ENCODE assay signal across 20 cellular contexts in the genomic region with DNA sequence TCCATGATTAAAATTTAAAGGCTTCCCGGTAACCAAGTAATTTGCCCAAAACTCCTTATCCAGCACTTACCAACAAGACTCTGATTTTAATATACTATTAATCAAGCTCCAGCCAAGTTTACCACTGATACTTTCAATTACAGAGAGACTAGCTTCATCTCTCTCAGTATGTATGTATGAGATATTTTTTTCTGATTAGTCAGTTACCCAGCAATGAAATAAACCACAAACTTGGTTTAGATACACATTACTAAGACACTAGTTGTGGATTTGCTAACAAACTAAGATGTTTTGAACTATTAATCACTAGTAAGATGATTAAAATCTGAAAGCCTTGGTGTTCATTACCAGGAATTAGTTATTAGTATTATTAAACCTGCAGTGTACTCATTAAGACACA.
A peak's percentile ranks its signal among the peaks of the same experiment; 100 is the strongest.
DNase-seq lines count a peak whose midpoint lies in the region; ATAC-seq, FAIRE-seq and TF ChIP-seq lines count a peak whose summit lies in the region.
"Had no signal": no experiment of that assay in that cellular context is flagged by ENCODE, and none has a peak within 500 bp of the region (broad histone marks: within the 10 kb centered on the region; RNA-seq: fewer than 3 reads in every experiment).

No MANE protein-coding gene starts in this region.

- no peaks in the 10 kb centered on the region for H3K9me3 ChIP-seq in IMR-90 (ENCODE audit: control insufficient read depth, insufficient read depth, low read length)
- H3K9me3 ChIP-seq: BE2C, ovary, upper lobe of right lung had no signal

- no peaks in the 10 kb centered on the region for H4K20me1 ChIP-seq in IMR-90 (ENCODE audit: insufficient read depth, low read length)

- no peak overlapping the region for H3K9ac ChIP-seq in IMR-90 (ENCODE audit: low read depth, low read length)

- FAIRE-seq in D721Med (lab: Jason Lieb, UNC) = peak; percentile 48

- no peak overlapping the region for H2AFZ ChIP-seq in IMR-90 (replicated peaks; ENCODE audit: low read length, poor library complexity)

- H4K91ac ChIP-seq in IMR-90 (ENCODE audit: insufficient read depth, low read depth, low read length) = peak overlapping the region; percentile 41; the same call in 1 of the 2 replicates

- H2BK120ac ChIP-seq in IMR-90 (ENCODE audit: low read depth, low read length) = peak overlapping the region; percentile 17

- no TSS peak for BruUV-seq in IMR-90 (replicated peaks; lab: Mats Ljungman, UMichigan)

- POLR2A ChIA-PET in IMR-90 (lab: Charles Lee; ENCODE audit: unreplicated experiment) (no interaction called here), HEK293T (lab: Yijun Ruan, JAX) (no interaction called here)

- in situ Hi-C loops in IMR-90 (cut with MboI; ENCODE audit: low sequenced_read_pairs) = no loop called here

- H3K4ac ChIP-seq in IMR-90 (ENCODE audit: low read depth, low read length) = no peak overlapping the region

- no peak overlapping the region for H2BK5ac ChIP-seq in IMR-90 (ENCODE audit: low read depth, low read length, poor library complexity, severe bottlenecking)

- H3K4me3 ChIP-seq in IMR-90 (ENCODE audit: insufficient read depth, low read depth, low read length) = no peak overlapping the region
- H3K4me3 ChIP-seq: ovary, skin epidermis, upper lobe of right lung had no signal

- H3K4me2 ChIP-seq in IMR-90 (ENCODE audit: low read depth, low read length) = peak overlapping the region; percentile 86

- H3K23ac ChIP-seq in IMR-90 (ENCODE audit: low read depth, low read length) = 0 out of 2 replicates have a peak overlapping the region, but pooled peaks have one; percentile 34

- H3K4me1 Mint-ChIP-seq in brain = peaks cover 17% of the 10 kb centered on the region
- H3K4me1 Mint-ChIP-seq: activated naive CD4-positive, alpha-beta T cell treated with anti-CD3 and anti-CD28 coated beads, Interleukin-2, amount 50 U/mL, for 24 hours; stimulated activated naive B cell treated with anti-CD40 and anti-IgM and Interleukin-4, amounts not matched to agents 10 μg/mL and 1 μg/mL and 100 μg/mL, for 72 hours; T-helper 17 cell had no signal

- 0 out of 2 replicates have a peak overlapping the region, but pooled peaks have one; percentile 42 for H4K5ac ChIP-seq in IMR-90 (ENCODE audit: low read depth, low read length)

- DNase-seq in D721Med (ENCODE audit: insufficient read length, low spot score) = no peak
- peak; percentile 68 for DNase-seq in IMR-90
- DNase-seq in kidney glomerular epithelial cell (lab: John Stamatoyannopoulos, UW) = peak; percentile 5
- no peak for DNase-seq in HEK293T (ENCODE audit: extremely low spot score)
- no peak for DNase-seq in stimulated activated naive CD8-positive, alpha-beta T cell treated with anti-CD3 and anti-CD28 coated beads, Interleukin-15, Interleukin-2, amounts not matched to agents 100 U/mL and 50 U/mL, for 24 hours
- no peak for DNase-seq in NCI-H1092 (lab: John Stamatoyannopoulos, UW)
- DNase-seq: activated CD4-positive, alpha-beta T cell treated with anti-CD3 and anti-CD28 coated beads for 48 hours; BE2C; cerebellar nuclear complex; DMS53; Kasumi-1; NCI-H510A; ovary; stimulated activated naive B cell treated with anti-CD40 and anti-IgM and Interleukin-4, amounts not matched to agents 10 μg/mL and 1 μg/mL and 100 μg/mL, for 72 hours; T-helper 17 cell; upper lobe of right lung had no signal

- H2BK15ac ChIP-seq in IMR-90 (ENCODE audit: low read depth, low read length) = no peak overlapping the region

- CTCF ChIA-PET in IMR-90 (lab: Yijun Ruan, JAX) = no interaction called here
- CTCF ChIA-PET in HEK293T (lab: Yijun Ruan, JAX) = no interaction called here

- TF ChIP-seq RAD21 in IMR-90 (IDR thresholded peaks at IDR 0.05; ENCODE audit: low read length) = no peak

- H3K36me3 ChIP-seq in IMR-90 (ENCODE audit: control insufficient read depth, insufficient read depth, low read length) = no peaks in the 10 kb centered on the region
- H3K36me3 ChIP-seq: BE2C, ovary, upper lobe of right lung had no signal

- dilution Hi-C loops in IMR-90 (cut with HindIII; ENCODE audit: low sequenced_read_pairs, unreplicated experiment) = no loop called here

- H2AK9ac ChIP-seq in IMR-90 (replicated peaks; ENCODE audit: low read depth, low read length, poor library complexity) = no peak overlapping the region

- peak overlapping the region; percentile 27; the same call in 1 of the 2 replicates for H2BK20ac ChIP-seq in IMR-90 (ENCODE audit: low read depth, low read length)

- no peaks in the 10 kb centered on the region for H3K9me3 Mint-ChIP-seq in brain
- H3K9me3 Mint-ChIP-seq: activated naive CD4-positive, alpha-beta T cell treated with anti-CD3 and anti-CD28 coated beads, Interleukin-2, amount 50 U/mL, for 24 hours; stimulated activated naive B cell treated with anti-CD40 and anti-IgM and Interleukin-4, amounts not matched to agents 10 μg/mL and 1 μg/mL and 100 μg/mL, for 72 hours had no signal

- ATAC-seq in IMR-90 (ENCODE audit: low read depth) (peak; percentile 97), HG02571 (IDR thresholded peaks at IDR 0.05; ENCODE audit: unreplicated experiment) (no peak)
- ATAC-seq in stimulated activated naive CD8-positive, alpha-beta T cell treated with anti-CD3 and anti-CD28 coated beads, Interleukin-15, Interleukin-2, amounts not matched to agents 100 U/mL and 50 U/mL, for 24 hours = no peak
- ATAC-seq: stimulated activated naive B cell treated with anti-CD40 and anti-IgM and Interleukin-4, amounts not matched to agents 10 μg/mL and 1 μg/mL and 100 μg/mL, for 72 hours; T-helper 17 cell; upper lobe of right lung had no signal

- no peaks in the 10 kb centered on the region for H3K27me3 ChIP-seq in IMR-90 (ENCODE audit: control insufficient read depth, insufficient read depth, low read length)
- H3K27me3 ChIP-seq: BE2C, ovary, upper lobe of right lung had no signal

- no peak overlapping the region; the same call in 1 of the 2 replicates for H3K18ac ChIP-seq in IMR-90 (ENCODE audit: low read depth, low read length)

- peak overlapping the region in 4 of 5 experiments; percentile 4 to 69 (median 36) for H3K27ac Mint-ChIP-seq in brain
- H3K27ac Mint-ChIP-seq: activated naive CD4-positive, alpha-beta T cell treated with anti-CD3 and anti-CD28 coated beads, Interleukin-2, amount 50 U/mL, for 24 hours; stimulated activated naive B cell treated with anti-CD40 and anti-IgM and Interleukin-4, amounts not matched to agents 10 μg/mL and 1 μg/mL and 100 μg/mL, for 72 hours; T-helper 17 cell had no signal

- no peak for TF ChIP-seq POLR2A in IMR-90 (IDR thresholded peaks at IDR 0.05; ENCODE audit: low read depth, low read length)

- no peak overlapping the region for H3K56ac ChIP-seq in IMR-90 (ENCODE audit: extremely low read depth, insufficient read depth, low read length)

- H3K27ac ChIP-seq in IMR-90 (ENCODE audit: insufficient read depth, low read length) = no peak overlapping the region
- H3K27ac ChIP-seq: ovary, skin epidermis, upper lobe of right lung had no signal

- intact Hi-C loops in IMR-90 (cut with micrococcal nuclease) = no loop called here

- peak overlapping the region; percentile 48 for H3K14ac ChIP-seq in IMR-90 (replicated peaks; ENCODE audit: low read depth, low read length)

- H3K36me3 Mint-ChIP-seq in brain = no peaks in the 10 kb centered on the region
- H3K36me3 Mint-ChIP-seq: activated naive CD4-positive, alpha-beta T cell treated with anti-CD3 and anti-CD28 coated beads, Interleukin-2, amount 50 U/mL, for 24 hours; stimulated activated naive B cell treated with anti-CD40 and anti-IgM and Interleukin-4, amounts not matched to agents 10 μg/mL and 1 μg/mL and 100 μg/mL, for 72 hours had no signal

- TF ChIP-seq CTCF in D721Med (IDR thresholded peaks at IDR 0.05; ENCODE audit: insufficient read depth, missing control alignments) (no peak), IMR-90 (conservative IDR thresholded peaks at IDR 0.05; ENCODE audit: low read depth, low read length) (no peak), brain (conservative IDR thresholded peaks at IDR 0.05) (no peak)

- H3K4me3 Mint-ChIP-seq in brain = peak overlapping the region; percentile 1 to 75 (median 52)
- H3K4me3 Mint-ChIP-seq: activated naive CD4-positive, alpha-beta T cell treated with anti-CD3 and anti-CD28 coated beads, Interleukin-2, amount 50 U/mL, for 24 hours; stimulated activated naive B cell treated with anti-CD40 and anti-IgM and Interleukin-4, amounts not matched to agents 10 μg/mL and 1 μg/mL and 100 μg/mL, for 72 hours; T-helper 17 cell had no signal

- H4K8ac ChIP-seq in IMR-90 (ENCODE audit: low read depth in 2 of 2, low read length in 2 of 2) = peak overlapping the region; percentile 24 to 61; a peak in 1 of 4 replicates

- H3K9me1 ChIP-seq in IMR-90 (ENCODE audit: insufficient read depth, low read length) = no peaks in the 10 kb centered on the region

- WGBS in IMR-90 (ENCODE audit: extremely low coverage in 2 of 2, insufficient read length in 1 of 2), 2 experiments = no CpG with 5 or more reads among the region's 1 CpG

- 0 out of 2 replicates have a peak, but pooled peaks cover 2% of the 10 kb centered on the region for H3K4me1 ChIP-seq in IMR-90 (ENCODE audit: control insufficient read depth, insufficient read depth, low read length)
- H3K4me1 ChIP-seq: BE2C, upper lobe of right lung had no signal

- H2AK5ac ChIP-seq in IMR-90 (ENCODE audit: low read depth, low read length) = no peak overlapping the region

- no peaks in the 10 kb centered on the region for H3K27me3 Mint-ChIP-seq in brain
- H3K27me3 Mint-ChIP-seq: activated naive CD4-positive, alpha-beta T cell treated with anti-CD3 and anti-CD28 coated beads, Interleukin-2, amount 50 U/mL, for 24 hours; stimulated activated naive B cell treated with anti-CD40 and anti-IgM and Interleukin-4, amounts not matched to agents 10 μg/mL and 1 μg/mL and 100 μg/mL, for 72 hours; T-helper 17 cell had no signal

- no peaks in the 10 kb centered on the region for H3K79me1 ChIP-seq in IMR-90 (ENCODE audit: low read depth in 1 of 2, low read length in 2 of 2)

TF ChIP-seq in IMR-90, 13 proteins besides CTCF, POLR2A, EP300 and RAD21 (continues in another document):
- no peak for TF ChIP-seq MXI1 (IDR thresholded peaks at IDR 0.05; ENCODE audit: borderline replicate concordance, low read depth, low read length)

TF ChIP-seq in HEK293T, 16 proteins besides CTCF, POLR2A, EP300 and RAD21 (continues in another document):
- TF ChIP-seq, protein P1, sequence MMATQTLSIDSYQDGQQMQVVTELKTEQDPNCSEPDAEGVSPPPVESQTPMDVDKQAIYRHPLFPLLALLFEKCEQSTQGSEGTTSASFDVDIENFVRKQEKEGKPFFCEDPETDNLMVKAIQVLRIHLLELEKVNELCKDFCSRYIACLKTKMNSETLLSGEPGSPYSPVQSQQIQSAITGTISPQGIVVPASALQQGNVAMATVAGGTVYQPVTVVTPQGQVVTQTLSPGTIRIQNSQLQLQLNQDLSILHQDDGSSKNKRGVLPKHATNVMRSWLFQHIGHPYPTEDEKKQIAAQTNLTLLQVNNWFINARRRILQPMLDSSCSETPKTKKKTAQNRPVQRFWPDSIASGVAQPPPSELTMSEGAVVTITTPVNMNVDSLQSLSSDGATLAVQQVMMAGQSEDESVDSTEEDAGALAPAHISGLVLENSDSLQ (IDR thresholded peaks at IDR 0.05) = no peak
- TF ChIP-seq CTBP1 (IDR thresholded peaks at IDR 0.05; ENCODE audit: borderline replicate concordance) (no peak), ELF4 (IDR thresholded peaks at IDR 0.05) (no peak), LEF1 (IDR thresholded peaks at IDR 0.05; ENCODE audit: borderline replicate concordance) (no peak), SP1 (IDR thresholded peaks at IDR 0.05) (no peak), SUZ12 (IDR thresholded peaks at IDR 0.05) (no peak), TARDBP (IDR thresholded peaks at IDR 0.05) (no peak)

Comparison
In these comparisons a context has a peak if more than half of its experiments do, and no peak if none do; other contexts are left out.
1. DNase-seq: peak in IMR-90 (single experiment) and kidney glomerular epithelial cell (single experiment); none in D721Med (single experiment), HEK293T (single experiment), stimulated activated naive CD8-positive, alpha-beta T cell treated with anti-CD3 and anti-CD28 coated beads, Interleukin-15, Interleukin-2, amounts not matched to agents 100 U/mL and 50 U/mL, for 24 hours (single experiment) and NCI-H1092 (single experiment).